28 cellular contexts compared by ENCODE assay signal in genomic region chr17:32757963-32758362, GRCh38.
DNase-seq lines count a peak whose midpoint lies in the region; ATAC-seq, FAIRE-seq and TF ChIP-seq lines count a peak whose summit lies in the region.
"Had no signal": no experiment of that assay in that cellular context is flagged by ENCODE, and none has a peak within 500 bp of the region (broad histone marks: within the 10 kb centered on the region; RNA-seq: fewer than 3 reads in every experiment).

No MANE protein-coding gene starts in this region.

- no peak overlapping the region for H3K9ac ChIP-seq in astrocyte (ENCODE audit: low read length)
- H3K9ac ChIP-seq in smooth muscle cell (ENCODE audit: low read depth) = peak overlapping the region; percentile 30
- H3K9ac ChIP-seq: parathyroid adenoma had no signal

- H3F3A ChIP-seq in GM23338 (replicated peaks; ENCODE audit: low read depth) (no peaks in the 10 kb centered on the region), smooth muscle cell (ENCODE audit: low read depth) (no peaks in the 10 kb centered on the region)

- no peak overlapping the region for H3K4me3 ChIP-seq in GM23338
- H3K4me3 ChIP-seq in astrocyte (ENCODE audit: insufficient read depth, low read depth, low read length) = no peak overlapping the region
- no peak overlapping the region for H3K4me3 ChIP-seq in smooth muscle cell
- H3K4me3 ChIP-seq: cardiac muscle cell, left ventricle myocardium inferior, right lobe of liver, thyroid gland had no signal

- H3K27ac Mint-ChIP-seq in GM23338 = peak overlapping the region; percentile 15; the same call in 1 of the 2 replicates
- no peak overlapping the region for H3K27ac Mint-ChIP-seq in astrocyte (ENCODE audit: unreplicated experiment)
- H3K27ac Mint-ChIP-seq: dendritic cell treated with granulocyte-macrophage colony-stimulating factor and Interleukin-4, amounts not matched to agents 40 ng/mL and 50 ng/mL, for 4 days; nephron; stimulated activated naive CD8-positive, alpha-beta T cell treated with anti-CD3 and anti-CD28 coated beads, Interleukin-15, amount 100 ng/mL, for 72 hours had no signal

- H3K9me2 ChIP-seq in GM23338 (ENCODE audit: insufficient read depth) = no peaks in the 10 kb centered on the region

- H3K4me3 Mint-ChIP-seq in GM23338 = no peak overlapping the region
- no peak overlapping the region for H3K4me3 Mint-ChIP-seq in astrocyte (ENCODE audit: unreplicated experiment)
- H3K4me3 Mint-ChIP-seq: activated T-cell treated with anti-CD3 and anti-CD28 coated beads, Interleukin-2, amount 50 U/mL, for 4 hours; CD4-positive, alpha-beta memory T cell; dendritic cell treated with granulocyte-macrophage colony-stimulating factor and Interleukin-4, amounts not matched to agents 40 ng/mL and 50 ng/mL, for 4 days; nephron; stimulated activated naive CD8-positive, alpha-beta T cell treated with anti-CD3 and anti-CD28 coated beads, Interleukin-15, amount 100 ng/mL, for 72 hours had no signal

- TF ChIP-seq CTCF in GM23338 (conservative IDR thresholded peaks at IDR 0.05; ENCODE audit: low read depth in 2 of 2) (no peak), astrocyte (IDR thresholded peaks at IDR 0.05; ENCODE audit: insufficient read depth, low read depth, low read length) (no peak), foreskin keratinocyte (conservative IDR thresholded peaks at IDR 0.05) (no peak), smooth muscle cell (IDR thresholded peaks at IDR 0.05; ENCODE audit: borderline replicate concordance, insufficient read depth, poor library complexity, severe bottlenecking) (no peak)

- H3K36me3 ChIP-seq in GM23338 (ENCODE audit: insufficient read depth) (no peaks in the 10 kb centered on the region), astrocyte (ENCODE audit: insufficient read depth, low read length) (no peaks in the 10 kb centered on the region), smooth muscle cell (ENCODE audit: low read depth) (no peaks in the 10 kb centered on the region)
- H3K36me3 ChIP-seq: right lobe of liver had no signal

- H3K9me3 ChIP-seq in astrocyte (ENCODE audit: insufficient read depth, low read depth, low read length) = no peaks in the 10 kb centered on the region
- H3K9me3 ChIP-seq in smooth muscle cell (replicated peaks; ENCODE audit: low read depth) = no peaks in the 10 kb centered on the region
- H3K9me3 ChIP-seq: left ventricle myocardium inferior, right lobe of liver, thyroid gland had no signal

- no peak for DNase-seq in GM23338 (ENCODE audit: low spot score)
- no peak for DNase-seq in astrocyte (ENCODE audit: low read depth)
- peak; percentile 24 to 38 for DNase-seq in foreskin keratinocyte
- no peak for DNase-seq in smooth muscle cell (lab: John Stamatoyannopoulos, UW; ENCODE audit: unreplicated experiment)
- no peak for DNase-seq in GM19238 (ENCODE audit: insufficient read length, low spot score)
- no peak for DNase-seq in NCI-H187 (lab: John Stamatoyannopoulos, UW)
- DNase-seq in RPMI8226 = no peak
- DNase-seq: activated CD4-positive, alpha-beta T cell treated with anti-CD3 and anti-CD28 coated beads for 48 hours; activated naive CD4-positive, alpha-beta T cell; activated T-cell treated with anti-CD3 and anti-CD28 coated beads, Interleukin-2, amount 50 U/mL, for 4 hours; amniotic stem cell; CD4-positive, alpha-beta memory T cell; DMS153; foreskin fibroblast; HCEC 1CT; Karpas-422; left ventricle myocardium inferior; MV-4-11; NCI-H146; NCI-H526 treated with DMSO at 0.1 percent for 48 hours; right lobe of liver; stimulated activated naive CD8-positive, alpha-beta T cell treated with anti-CD3 and anti-CD28 coated beads, Interleukin-15, amount 100 ng/mL, for 72 hours; T-helper 2 cell; thyroid gland had no signal

- H3K27me3 Mint-ChIP-seq in GM23338 (ENCODE audit: insufficient read depth, low read depth, poor library complexity) (no peaks in the 10 kb centered on the region), astrocyte (ENCODE audit: low read depth, unreplicated experiment) (no peaks in the 10 kb centered on the region)
- H3K27me3 Mint-ChIP-seq: CD4-positive, alpha-beta memory T cell; stimulated activated naive CD8-positive, alpha-beta T cell treated with anti-CD3 and anti-CD28 coated beads, Interleukin-15, amount 100 ng/mL, for 72 hours had no signal

- ATAC-seq in GM23338 (no peak), foreskin keratinocyte (peak; percentile 35)
- ATAC-seq: activated T-cell treated with anti-CD3 and anti-CD28 coated beads, Interleukin-2, amount 50 U/mL, for 4 hours; right lobe of liver; stimulated activated naive CD8-positive, alpha-beta T cell treated with anti-CD3 and anti-CD28 coated beads, Interleukin-15, amount 100 ng/mL, for 72 hours had no signal

- no peak overlapping the region for H3K4me2 ChIP-seq in GM23338
- H3K4me2 ChIP-seq in astrocyte (ENCODE audit: low read length) = no peak overlapping the region
- H3K4me2 ChIP-seq in smooth muscle cell = no peak overlapping the region

- H4K20me1 ChIP-seq in GM23338 (replicated peaks; ENCODE audit: insufficient read depth) (no peaks in the 10 kb centered on the region), astrocyte (ENCODE audit: insufficient read depth, low read length) (no peaks in the 10 kb centered on the region), smooth muscle cell (ENCODE audit: low read depth) (no peaks in the 10 kb centered on the region)

- H3K79me2 ChIP-seq in GM23338 (replicated peaks; ENCODE audit: insufficient read depth) = no peaks in the 10 kb centered on the region
- no peaks in the 10 kb centered on the region for H3K79me2 ChIP-seq in astrocyte (ENCODE audit: insufficient read depth, low read length)
- no peaks in the 10 kb centered on the region for H3K79me2 ChIP-seq in smooth muscle cell (ENCODE audit: low read depth)
- H3K79me2 ChIP-seq: parathyroid adenoma had no signal

- H3K9me3 Mint-ChIP-seq in GM23338 = no peaks in the 10 kb centered on the region
- peaks cover 3% of the 10 kb centered on the region for H3K9me3 Mint-ChIP-seq in astrocyte (ENCODE audit: unreplicated experiment)
- H3K9me3 Mint-ChIP-seq: activated T-cell treated with anti-CD3 and anti-CD28 coated beads, Interleukin-2, amount 50 U/mL, for 4 hours; CD4-positive, alpha-beta memory T cell; dendritic cell treated with granulocyte-macrophage colony-stimulating factor and Interleukin-4, amounts not matched to agents 40 ng/mL and 50 ng/mL, for 4 days; nephron; stimulated activated naive CD8-positive, alpha-beta T cell treated with anti-CD3 and anti-CD28 coated beads, Interleukin-15, amount 100 ng/mL, for 72 hours had no signal

- peak; percentile 86 for FAIRE-seq in astrocyte (lab: Jason Lieb, UNC)

- H2AFZ ChIP-seq in GM23338 = no peak overlapping the region
- H2AFZ ChIP-seq in astrocyte (ENCODE audit: low read depth, low read length) = no peak overlapping the region
- H2AFZ ChIP-seq in smooth muscle cell (ENCODE audit: low read depth) = no peak overlapping the region
- H2AFZ ChIP-seq: parathyroid adenoma had no signal

- 0 out of 2 replicates have a peak, but pooled peaks cover 6% of the 10 kb centered on the region for H3K4me1 ChIP-seq in GM23338 (ENCODE audit: insufficient read depth)
- H3K4me1 ChIP-seq in astrocyte (ENCODE audit: insufficient read depth, low read length) = no peaks in the 10 kb centered on the region
- peaks cover 7% of the 10 kb centered on the region for H3K4me1 ChIP-seq in foreskin keratinocyte
- H3K4me1 ChIP-seq in smooth muscle cell (ENCODE audit: low read depth) = no peaks in the 10 kb centered on the region
- H3K4me1 ChIP-seq: parathyroid adenoma, right lobe of liver, thyroid gland had no signal

- H3K4me1 Mint-ChIP-seq in GM23338 (peaks cover 4% of the 10 kb centered on the region; the same call in 2 of the 3 replicates), astrocyte (ENCODE audit: low read depth, unreplicated experiment) (peaks cover 20% of the 10 kb centered on the region)
- H3K4me1 Mint-ChIP-seq: nephron had no signal

- peaks cover 1% of the 10 kb centered on the region; the same call in 2 of the 3 replicates for H3K36me3 Mint-ChIP-seq in GM23338 (ENCODE audit: low read depth)
- H3K36me3 Mint-ChIP-seq in astrocyte (ENCODE audit: low read depth, unreplicated experiment) = peaks cover 2% of the 10 kb centered on the region

- WGBS in smooth muscle cell (ENCODE audit: low lambda C conversion rate) = 92% methylated on average over 1 of the region's 1 CpG

- H3K27me3 ChIP-seq in GM23338 (ENCODE audit: insufficient read depth) = no peaks in the 10 kb centered on the region
- no peaks in the 10 kb centered on the region for H3K27me3 ChIP-seq in astrocyte (ENCODE audit: insufficient read depth, low read length)
- H3K27me3 ChIP-seq in foreskin keratinocyte = no peaks in the 10 kb centered on the region
- H3K27me3 ChIP-seq in smooth muscle cell (ENCODE audit: low read depth) = no peaks in the 10 kb centered on the region
- H3K27me3 ChIP-seq: cardiac muscle cell, right lobe of liver, thyroid gland had no signal

- no peak overlapping the region for H3K27ac ChIP-seq in GM23338 (ENCODE audit: low read depth)
- H3K27ac ChIP-seq in astrocyte (ENCODE audit: low read depth, low read length) = no peak overlapping the region
- H3K27ac ChIP-seq in foreskin keratinocyte = no peak overlapping the region
- peak overlapping the region; percentile 56 for H3K27ac ChIP-seq in smooth muscle cell (ENCODE audit: low read depth)
- H3K27ac ChIP-seq: cardiac muscle cell, left ventricle myocardium inferior, parathyroid adenoma, right lobe of liver, thyroid gland had no signal

TF ChIP-seq in GM23338, 12 proteins besides CTCF, POLR2A, EP300 and RAD21 (continues in another document):
- TF ChIP-seq POLR2AphosphoS5 (IDR thresholded peaks at IDR 0.05; ENCODE audit: low read depth) (no peak), EZH2phosphoT487 (IDR thresholded peaks at IDR 0.05; ENCODE audit: unreplicated experiment) (no peak), JUNB (IDR thresholded peaks at IDR 0.05; ENCODE audit: unreplicated experiment) (no peak), EZH2 (IDR thresholded peaks at IDR 0.05; ENCODE audit: low read depth, unreplicated experiment) (no peak), ZNF331 (CRISPR knock-in tag; IDR thresholded peaks at IDR 0.05; ENCODE audit: low read depth) (no peak), NANOG (IDR thresholded peaks at IDR 0.05; ENCODE audit: borderline replicate concordance) (no peak), ZNF114 (CRISPR knock-in tag; IDR thresholded peaks at IDR 0.05) (no peak), ETS1 (IDR thresholded peaks at IDR 0.05) (no peak), CREB1 (CRISPR knock-in tag; IDR thresholded peaks at IDR 0.05; ENCODE audit: low read depth) (no peak)

Comparison
In these comparisons a context has a peak if more than half of its experiments do, and no peak if none do; other contexts are left out.
1. DNase-seq: peak in foreskin keratinocyte (2 of 2); none in GM23338 (single experiment), astrocyte (single experiment), smooth muscle cell (single experiment), GM19238 (single experiment), NCI-H187 (0 of 2) and RPMI8226 (single experiment).